In the genomic region with DNA sequence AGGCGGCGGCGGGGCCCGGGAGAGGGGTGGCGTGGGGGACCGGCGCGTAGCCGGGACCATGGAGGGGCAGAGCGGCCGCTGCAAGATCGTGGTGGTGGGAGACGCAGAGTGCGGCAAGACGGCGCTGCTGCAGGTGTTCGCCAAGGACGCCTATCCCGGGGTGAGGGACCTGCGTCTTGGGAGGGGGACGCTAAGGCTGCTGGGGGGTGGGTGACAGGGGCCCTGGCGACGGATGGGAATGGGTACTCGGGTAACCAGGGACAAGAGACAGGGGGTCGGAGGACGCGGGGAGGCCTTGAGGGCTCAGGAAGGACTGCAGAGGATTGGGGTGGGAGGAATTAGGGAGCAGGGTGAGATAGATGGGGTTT, we compare ENCODE assay signal across 1 cellular context.
TF ChIP-seq lines count a peak whose summit lies in the region.

No MANE protein-coding gene starts in this region.

TF ChIP-seq in HEK293, 187 proteins besides CTCF, POLR2A, EP300 and RAD21 (continued from another document and continues in another):
- TF ChIP-seq ZNF776 (tag by site-specific recombination; IDR thresholded peaks at IDR 0.05; ENCODE audit: borderline replicate concordance) (no peak), ZNF658 (tag by site-specific recombination; IDR thresholded peaks at IDR 0.05) (no peak), ZNF529 (tag by site-specific recombination; IDR thresholded peaks at IDR 0.05; ENCODE audit: insufficient replicate concordance) (no peak), ZBTB8A (tag by site-specific recombination; IDR thresholded peaks at IDR 0.05) (no peak), ZNF184 (tag by site-specific recombination; IDR thresholded peaks at IDR 0.05) (no peak), SCRT1 (tag by site-specific recombination; IDR thresholded peaks at IDR 0.05; ENCODE audit: borderline replicate concordance) (no peak), ZSCAN4 (tag by site-specific recombination; IDR thresholded peaks at IDR 0.05) (no peak), ZNF426 (tag by site-specific recombination; IDR thresholded peaks at IDR 0.05) (no peak), ATF2 (tag by site-specific recombination; IDR thresholded peaks at IDR 0.05; ENCODE audit: low read depth) (no peak), ZNF660 (tag by site-specific recombination; IDR thresholded peaks at IDR 0.05) (no peak), REST (tag by site-specific recombination; IDR thresholded peaks at IDR 0.05) (no peak), ZNF404 (tag by site-specific recombination; IDR thresholded peaks at IDR 0.05) (no peak), ZNF548 (tag by site-specific recombination; IDR thresholded peaks at IDR 0.05) (no peak), ZNF16 (tag by site-specific recombination; IDR thresholded peaks at IDR 0.05; ENCODE audit: low read depth) (no peak), ZNF561 (tag by site-specific recombination; IDR thresholded peaks at IDR 0.05; ENCODE audit: borderline replicate concordance) (no peak), ZNF2 (tag by site-specific recombination; IDR thresholded peaks at IDR 0.05) (no peak), ZNF792 (tag by site-specific recombination; IDR thresholded peaks at IDR 0.05) (no peak; the same call in 1 of the 2 replicates), ZNF501 (tag by site-specific recombination; IDR thresholded peaks at IDR 0.05) (no peak), ZFHX2 (tag by site-specific recombination; conservative IDR thresholded peaks at IDR 0.05) (0 out of 2 replicates have a peak, but pooled peaks have one; percentile 5), SCRT2 (tag by site-specific recombination; IDR thresholded peaks at IDR 0.05) (no peak), ZNF488 (tag by site-specific recombination; IDR thresholded peaks at IDR 0.05) (peak; percentile 39; the same call in 1 of the 2 replicates), SP2 (tag by site-specific recombination; IDR thresholded peaks at IDR 0.05) (no peak; the same call in 1 of the 2 replicates), ZNF701 (tag by site-specific recombination; IDR thresholded peaks at IDR 0.05) (no peak), ZNF610 (tag by site-specific recombination; IDR thresholded peaks at IDR 0.05; ENCODE audit: borderline replicate concordance) (no peak), BCL11B (tag by site-specific recombination; IDR thresholded peaks at IDR 0.05; ENCODE audit: low read depth) (no peak), ZNF133 (tag by site-specific recombination; IDR thresholded peaks at IDR 0.05) (no peak), ZNF596 (tag by site-specific recombination; IDR thresholded peaks at IDR 0.05) (no peak), ZNF202 (tag by site-specific recombination; IDR thresholded peaks at IDR 0.05; ENCODE audit: borderline replicate concordance) (no peak), ZNF24 (tag by site-specific recombination; IDR thresholded peaks at IDR 0.05) (no peak), ZFP3 (tag by site-specific recombination; IDR thresholded peaks at IDR 0.05; ENCODE audit: low read depth) (no peak), ZNF324 (tag by site-specific recombination; IDR thresholded peaks at IDR 0.05) (no peak), ZNF394 (tag by site-specific recombination; IDR thresholded peaks at IDR 0.05; ENCODE audit: borderline replicate concordance) (no peak), GLI4 (tag by site-specific recombination; IDR thresholded peaks at IDR 0.05) (peak; percentile 44; the same call in 1 of the 2 replicates), ZBTB48 (tag by site-specific recombination; IDR thresholded peaks at IDR 0.05) (peak; percentile 79), ZNF112 (tag by site-specific recombination; IDR thresholded peaks at IDR 0.05) (no peak), OVOL3 (tag by site-specific recombination; IDR thresholded peaks at IDR 0.05) (no peak), GLIS2 (tag by site-specific recombination; IDR thresholded peaks at IDR 0.05) (peak; percentile 77), ZNF292 (tag by site-specific recombination; IDR thresholded peaks at IDR 0.05; ENCODE audit: borderline replicate concordance, low read depth) (no peak)
- TF ChIP-seq, protein P1, sequence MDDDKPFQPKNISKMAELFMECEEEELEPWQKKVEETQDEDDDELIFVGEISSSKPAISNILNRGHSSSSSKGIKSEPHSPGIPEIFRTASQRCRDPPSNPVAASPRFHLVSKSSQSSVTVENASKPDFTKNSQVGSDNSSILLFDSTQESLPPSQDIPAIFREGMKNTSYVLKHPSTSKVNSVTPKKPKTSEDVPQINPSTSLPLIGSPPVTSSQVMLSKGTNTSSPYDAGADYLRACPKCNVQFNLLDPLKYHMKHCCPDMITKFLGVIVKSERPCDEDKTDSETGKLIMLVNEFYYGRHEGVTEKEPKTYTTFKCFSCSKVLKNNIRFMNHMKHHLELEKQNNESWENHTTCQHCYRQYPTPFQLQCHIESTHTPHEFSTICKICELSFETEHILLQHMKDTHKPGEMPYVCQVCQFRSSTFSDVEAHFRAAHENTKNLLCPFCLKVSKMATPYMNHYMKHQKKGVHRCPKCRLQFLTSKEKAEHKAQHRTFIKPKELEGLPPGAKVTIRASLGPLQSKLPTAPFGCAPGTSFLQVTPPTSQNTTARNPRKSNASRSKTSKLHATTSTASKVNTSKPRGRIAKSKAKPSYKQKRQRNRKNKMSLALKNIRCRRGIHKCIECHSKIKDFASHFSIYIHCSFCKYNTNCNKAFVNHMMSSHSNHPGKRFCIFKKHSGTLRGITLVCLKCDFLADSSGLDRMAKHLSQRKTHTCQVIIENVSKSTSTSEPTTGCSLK (tag by site-specific recombination; IDR thresholded peaks at IDR 0.05): no peak
- TF ChIP-seq, protein P2, sequence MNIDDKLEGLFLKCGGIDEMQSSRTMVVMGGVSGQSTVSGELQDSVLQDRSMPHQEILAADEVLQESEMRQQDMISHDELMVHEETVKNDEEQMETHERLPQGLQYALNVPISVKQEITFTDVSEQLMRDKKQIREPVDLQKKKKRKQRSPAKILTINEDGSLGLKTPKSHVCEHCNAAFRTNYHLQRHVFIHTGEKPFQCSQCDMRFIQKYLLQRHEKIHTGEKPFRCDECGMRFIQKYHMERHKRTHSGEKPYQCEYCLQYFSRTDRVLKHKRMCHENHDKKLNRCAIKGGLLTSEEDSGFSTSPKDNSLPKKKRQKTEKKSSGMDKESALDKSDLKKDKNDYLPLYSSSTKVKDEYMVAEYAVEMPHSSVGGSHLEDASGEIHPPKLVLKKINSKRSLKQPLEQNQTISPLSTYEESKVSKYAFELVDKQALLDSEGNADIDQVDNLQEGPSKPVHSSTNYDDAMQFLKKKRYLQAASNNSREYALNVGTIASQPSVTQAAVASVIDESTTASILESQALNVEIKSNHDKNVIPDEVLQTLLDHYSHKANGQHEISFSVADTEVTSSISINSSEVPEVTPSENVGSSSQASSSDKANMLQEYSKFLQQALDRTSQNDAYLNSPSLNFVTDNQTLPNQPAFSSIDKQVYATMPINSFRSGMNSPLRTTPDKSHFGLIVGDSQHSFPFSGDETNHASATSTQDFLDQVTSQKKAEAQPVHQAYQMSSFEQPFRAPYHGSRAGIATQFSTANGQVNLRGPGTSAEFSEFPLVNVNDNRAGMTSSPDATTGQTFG (tag by site-specific recombination; IDR thresholded peaks at IDR 0.05; ENCODE audit: borderline replicate concordance): no peak
- TF ChIP-seq, protein P3, sequence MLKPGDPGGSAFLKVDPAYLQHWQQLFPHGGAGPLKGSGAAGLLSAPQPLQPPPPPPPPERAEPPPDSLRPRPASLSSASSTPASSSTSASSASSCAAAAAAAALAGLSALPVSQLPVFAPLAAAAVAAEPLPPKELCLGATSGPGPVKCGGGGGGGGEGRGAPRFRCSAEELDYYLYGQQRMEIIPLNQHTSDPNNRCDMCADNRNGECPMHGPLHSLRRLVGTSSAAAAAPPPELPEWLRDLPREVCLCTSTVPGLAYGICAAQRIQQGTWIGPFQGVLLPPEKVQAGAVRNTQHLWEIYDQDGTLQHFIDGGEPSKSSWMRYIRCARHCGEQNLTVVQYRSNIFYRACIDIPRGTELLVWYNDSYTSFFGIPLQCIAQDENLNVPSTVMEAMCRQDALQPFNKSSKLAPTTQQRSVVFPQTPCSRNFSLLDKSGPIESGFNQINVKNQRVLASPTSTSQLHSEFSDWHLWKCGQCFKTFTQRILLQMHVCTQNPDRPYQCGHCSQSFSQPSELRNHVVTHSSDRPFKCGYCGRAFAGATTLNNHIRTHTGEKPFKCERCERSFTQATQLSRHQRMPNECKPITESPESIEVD (tag by site-specific recombination; IDR thresholded peaks at IDR 0.05): no peak
- TF ChIP-seq, protein P4, sequence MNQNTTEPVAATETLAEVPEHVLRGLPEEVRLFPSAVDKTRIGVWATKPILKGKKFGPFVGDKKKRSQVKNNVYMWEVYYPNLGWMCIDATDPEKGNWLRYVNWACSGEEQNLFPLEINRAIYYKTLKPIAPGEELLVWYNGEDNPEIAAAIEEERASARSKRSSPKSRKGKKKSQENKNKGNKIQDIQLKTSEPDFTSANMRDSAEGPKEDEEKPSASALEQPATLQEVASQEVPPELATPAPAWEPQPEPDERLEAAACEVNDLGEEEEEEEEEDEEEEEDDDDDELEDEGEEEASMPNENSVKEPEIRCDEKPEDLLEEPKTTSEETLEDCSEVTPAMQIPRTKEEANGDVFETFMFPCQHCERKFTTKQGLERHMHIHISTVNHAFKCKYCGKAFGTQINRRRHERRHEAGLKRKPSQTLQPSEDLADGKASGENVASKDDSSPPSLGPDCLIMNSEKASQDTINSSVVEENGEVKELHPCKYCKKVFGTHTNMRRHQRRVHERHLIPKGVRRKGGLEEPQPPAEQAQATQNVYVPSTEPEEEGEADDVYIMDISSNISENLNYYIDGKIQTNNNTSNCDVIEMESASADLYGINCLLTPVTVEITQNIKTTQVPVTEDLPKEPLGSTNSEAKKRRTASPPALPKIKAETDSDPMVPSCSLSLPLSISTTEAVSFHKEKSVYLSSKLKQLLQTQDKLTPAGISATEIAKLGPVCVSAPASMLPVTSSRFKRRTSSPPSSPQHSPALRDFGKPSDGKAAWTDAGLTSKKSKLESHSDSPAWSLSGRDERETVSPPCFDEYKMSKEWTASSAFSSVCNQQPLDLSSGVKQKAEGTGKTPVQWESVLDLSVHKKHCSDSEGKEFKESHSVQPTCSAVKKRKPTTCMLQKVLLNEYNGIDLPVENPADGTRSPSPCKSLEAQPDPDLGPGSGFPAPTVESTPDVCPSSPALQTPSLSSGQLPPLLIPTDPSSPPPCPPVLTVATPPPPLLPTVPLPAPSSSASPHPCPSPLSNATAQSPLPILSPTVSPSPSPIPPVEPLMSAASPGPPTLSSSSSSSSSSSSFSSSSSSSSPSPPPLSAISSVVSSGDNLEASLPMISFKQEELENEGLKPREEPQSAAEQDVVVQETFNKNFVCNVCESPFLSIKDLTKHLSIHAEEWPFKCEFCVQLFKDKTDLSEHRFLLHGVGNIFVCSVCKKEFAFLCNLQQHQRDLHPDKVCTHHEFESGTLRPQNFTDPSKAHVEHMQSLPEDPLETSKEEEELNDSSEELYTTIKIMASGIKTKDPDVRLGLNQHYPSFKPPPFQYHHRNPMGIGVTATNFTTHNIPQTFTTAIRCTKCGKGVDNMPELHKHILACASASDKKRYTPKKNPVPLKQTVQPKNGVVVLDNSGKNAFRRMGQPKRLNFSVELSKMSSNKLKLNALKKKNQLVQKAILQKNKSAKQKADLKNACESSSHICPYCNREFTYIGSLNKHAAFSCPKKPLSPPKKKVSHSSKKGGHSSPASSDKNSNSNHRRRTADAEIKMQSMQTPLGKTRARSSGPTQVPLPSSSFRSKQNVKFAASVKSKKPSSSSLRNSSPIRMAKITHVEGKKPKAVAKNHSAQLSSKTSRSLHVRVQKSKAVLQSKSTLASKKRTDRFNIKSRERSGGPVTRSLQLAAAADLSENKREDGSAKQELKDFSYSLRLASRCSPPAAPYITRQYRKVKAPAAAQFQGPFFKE (tag by site-specific recombination; IDR thresholded peaks at IDR 0.05; ENCODE audit: borderline replicate concordance): peak; percentile 71; the same call in 1 of the 2 replicates
